13 cellular contexts compared by ENCODE assay signal in the genomic region with DNA sequence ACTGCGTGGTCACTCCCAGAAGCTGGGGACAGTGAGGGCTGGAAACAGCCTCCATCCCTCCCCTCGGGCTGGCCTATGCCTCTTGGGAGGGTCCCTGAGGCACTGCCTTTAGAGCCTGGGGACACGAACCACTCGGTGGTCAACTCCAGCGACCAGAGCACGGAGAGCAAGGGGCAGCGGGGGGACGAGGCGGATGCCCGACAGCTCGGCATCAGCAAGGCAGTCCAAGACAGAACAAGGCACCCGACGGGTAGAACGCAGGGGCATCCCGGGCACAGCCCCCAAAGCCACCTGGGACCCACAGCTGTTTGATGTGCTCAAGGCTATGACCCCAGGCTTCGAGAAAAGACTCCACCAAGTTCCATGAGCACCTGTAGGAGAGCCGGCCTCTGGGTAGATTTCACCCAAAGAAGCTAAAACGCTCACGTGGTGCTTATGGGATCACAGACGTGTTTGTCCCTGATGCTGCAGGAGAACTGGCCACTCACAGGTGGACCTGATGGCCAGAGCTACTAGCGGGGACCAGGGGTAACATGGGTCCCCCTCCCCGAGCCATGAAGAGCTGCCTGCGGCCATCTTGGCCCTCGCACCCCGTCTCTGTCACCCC. TPM values are rescaled to one million over a fixed set of nuclear protein-coding genes. Genes with fewer than 3 reads are reported as not detected.
DNase-seq lines count a peak whose midpoint lies in the region; ATAC-seq, FAIRE-seq and TF ChIP-seq lines count a peak whose summit lies in the region.
"Had no signal": no experiment of that assay in that cellular context is flagged by ENCODE, and none has a peak within 500 bp of the region (broad histone marks: within the 10 kb centered on the region; RNA-seq: fewer than 3 reads in every experiment).

No MANE protein-coding gene starts in this region.

- H3K4me3 ChIP-seq in BLaER1 = peak overlapping the region; percentile 28; the same call in 1 of the 2 replicates
- H3K4me3 ChIP-seq in OCI-LY3 (ENCODE audit: low read length) = peak overlapping the region; percentile 95
- H3K4me3 ChIP-seq in HepG2 (replicated peaks in 1 of 3; ENCODE audit: insufficient read depth in 1 of 3, low read depth in 2 of 3, low read length in 3 of 3) = no peak overlapping the region
- no peak overlapping the region for H3K4me3 ChIP-seq in mesendoderm (ENCODE audit: low read length)
- no peak overlapping the region for H3K4me3 ChIP-seq in GM23338
- H3K4me3 ChIP-seq: uterus had no signal

- no peaks in the 10 kb centered on the region for H3K9me2 ChIP-seq in GM23338 (ENCODE audit: insufficient read depth)

- no TSS peak for BruUV-seq in HepG2 (replicated peaks; lab: Mats Ljungman, UMichigan)

- H3K36me3 ChIP-seq in BLaER1 (no peaks in the 10 kb centered on the region), OCI-LY3 (replicated peaks; ENCODE audit: low read depth, low read length) (peaks cover 32% of the 10 kb centered on the region), HepG2 (replicated peaks in 1 of 2; ENCODE audit: control insufficient read depth in 1 of 2, insufficient read depth in 2 of 2, low read length in 2 of 2) (no peaks in the 10 kb centered on the region), mesendoderm (ENCODE audit: control insufficient read depth, insufficient read depth, low read length) (no peaks in the 10 kb centered on the region), GM23338 (ENCODE audit: insufficient read depth) (no peaks in the 10 kb centered on the region)
- H3K36me3 ChIP-seq: uterus had no signal

- no peaks in the 10 kb centered on the region for H3K9me3 ChIP-seq in BLaER1
- peaks cover 4% of the 10 kb centered on the region; the same call in 1 of the 2 replicates for H3K9me3 ChIP-seq in OCI-LY3 (ENCODE audit: insufficient read depth, low read length)
- H3K9me3 ChIP-seq in HepG2 (ENCODE audit: low read length) = no peaks in the 10 kb centered on the region
- H3K9me3 ChIP-seq: uterus had no signal

- POLR2A ChIA-PET in HepG2 (lab: Yijun Ruan, JAX) = no interaction called here

- H3K79me2 ChIP-seq in OCI-LY3 (ENCODE audit: low read length) (peaks cover 62% of the 10 kb centered on the region), HepG2 (ENCODE audit: insufficient read depth, low read length) (no peaks in the 10 kb centered on the region), mesendoderm (ENCODE audit: control insufficient read depth, insufficient read depth, low read length) (no peaks in the 10 kb centered on the region), GM23338 (replicated peaks; ENCODE audit: insufficient read depth) (no peaks in the 10 kb centered on the region)

- in situ Hi-C loops in HepG2 (cut with HindIII; ENCODE audit: extremely low pct_ligation_motif_present, low pct_unique_long_range_greater_than_20kb) = no loop called here

- no peak overlapping the region for H2BK5ac ChIP-seq in mesendoderm (ENCODE audit: low read length)

- H3K9me3 Mint-ChIP-seq in GM23338 = no peaks in the 10 kb centered on the region

- H3K23ac ChIP-seq in mesendoderm (ENCODE audit: low read length) = no peak overlapping the region

- H2AK5ac ChIP-seq in mesendoderm (ENCODE audit: low read length) = no peak overlapping the region

- no peak overlapping the region for H2AFZ ChIP-seq in OCI-LY3 (ENCODE audit: low read depth, low read length)
- H2AFZ ChIP-seq in HepG2 (ENCODE audit: low read length) = no peak overlapping the region
- no peak overlapping the region for H2AFZ ChIP-seq in GM23338

- H3K56ac ChIP-seq in mesendoderm (ENCODE audit: low read length) = no peak overlapping the region

- H3F3A ChIP-seq in GM23338 (replicated peaks; ENCODE audit: low read depth) = no peaks in the 10 kb centered on the region

- H3K27ac Mint-ChIP-seq in GM23338 = no peak overlapping the region

- H4K20me1 ChIP-seq in BLaER1 (peaks cover 39% of the 10 kb centered on the region), OCI-LY3 (ENCODE audit: insufficient read depth, low read length) (peaks cover 32% of the 10 kb centered on the region), HepG2 (ENCODE audit: insufficient read depth, low read length) (no peaks in the 10 kb centered on the region), GM23338 (replicated peaks; ENCODE audit: insufficient read depth) (no peaks in the 10 kb centered on the region)

- H4K8ac ChIP-seq in mesendoderm (ENCODE audit: low read depth, low read length) = no peak overlapping the region

- no peaks in the 10 kb centered on the region for H3K4me1 Mint-ChIP-seq in GM23338

- no peak overlapping the region for H3K4ac ChIP-seq in mesendoderm (ENCODE audit: low read depth, low read length)

- CTCF ChIA-PET in HepG2 (lab: Yijun Ruan, JAX; ENCODE audit: low intra/inter-chr PET ratio, low total read pairs) = no interaction called here

- DNase-seq in HepG2 (ENCODE audit: low spot score) (no peak), mesendoderm (no peak), cortex of kidney (lab: John Stamatoyannopoulos, UW) (no peak), GM23338 (ENCODE audit: low spot score) (no peak)
- DNase-seq: IMR-90, NCI-H526, uterus had no signal

- no peak overlapping the region for H3K18ac ChIP-seq in mesendoderm (ENCODE audit: low read length)

- peaks cover 4% of the 10 kb centered on the region for H3K27me3 Mint-ChIP-seq in GM23338 (ENCODE audit: insufficient read depth, low read depth, poor library complexity)

- H2BK120ac ChIP-seq in mesendoderm (ENCODE audit: low read depth, low read length) = no peak overlapping the region

- H3K79me1 ChIP-seq in mesendoderm (ENCODE audit: low read length) = no peaks in the 10 kb centered on the region

- H3K27me3 ChIP-seq in BLaER1 = peaks cover 5% of the 10 kb centered on the region; the same call in 1 of the 2 replicates
- H3K27me3 ChIP-seq in OCI-LY3 (ENCODE audit: low read depth, low read length) = no peaks in the 10 kb centered on the region
- H3K27me3 ChIP-seq in HepG2 (ENCODE audit: control insufficient read depth in 1 of 2, insufficient read depth in 2 of 2, low read length in 2 of 2) = peaks cover 31 to 87% of the 10 kb centered on the region in 2 experiments
- no peaks in the 10 kb centered on the region for H3K27me3 ChIP-seq in mesendoderm (ENCODE audit: insufficient read depth, low read length, poor library complexity)
- no peaks in the 10 kb centered on the region for H3K27me3 ChIP-seq in GM23338 (ENCODE audit: insufficient read depth)
- H3K27me3 ChIP-seq: uterus had no signal

- WGBS in HepG2 (ENCODE audit: low lambda C conversion rate) = 14% methylated on average over 20 of the region's 25 CpGs
- WGBS in mesendoderm (ENCODE audit: extremely low coverage, insufficient coverage, low lambda C conversion rate) = no CpG with 5 or more reads among the region's 25 CpGs

- peaks cover 94% of the 10 kb centered on the region for H3K4me1 ChIP-seq in BLaER1
- H3K4me1 ChIP-seq in OCI-LY3 (ENCODE audit: low read length) = peaks cover 57% of the 10 kb centered on the region
- H3K4me1 ChIP-seq in HepG2 (ENCODE audit: insufficient read depth, low read length) = no peaks in the 10 kb centered on the region
- H3K4me1 ChIP-seq in mesendoderm (ENCODE audit: control insufficient read depth, low read depth, low read length) = no peaks in the 10 kb centered on the region
- H3K4me1 ChIP-seq in GM23338 (ENCODE audit: insufficient read depth) = no peaks in the 10 kb centered on the region
- H3K4me1 ChIP-seq: uterus had no signal

- intact Hi-C loops in HepG2 (cut with micrococcal nuclease; ENCODE audit: unreplicated experiment) = no loop called here

- H3K27ac ChIP-seq in BLaER1 = peak overlapping the region; percentile 22; the same call in 1 of the 2 replicates
- peak overlapping the region; percentile 97 for H3K27ac ChIP-seq in OCI-LY3 (ENCODE audit: low read length)
- no peak overlapping the region for H3K27ac ChIP-seq in HepG2 (ENCODE audit: extremely low read length, insufficient read depth, low read length)
- H3K27ac ChIP-seq in mesendoderm (ENCODE audit: low read depth, low read length) = no peak overlapping the region
- H3K27ac ChIP-seq in GM23338 (ENCODE audit: low read depth) = no peak overlapping the region
- H3K27ac ChIP-seq: uterus had no signal

- H2BK15ac ChIP-seq in mesendoderm (replicated peaks; ENCODE audit: low read depth) = no peak overlapping the region

- no peak for FAIRE-seq in HepG2 (lab: Jason Lieb, UNC)
- FAIRE-seq: bronchial epithelial cell, keratinocyte had no signal

- no peaks in the 10 kb centered on the region for H3K36me3 Mint-ChIP-seq in GM23338 (ENCODE audit: low read depth)

- no peak for TF ChIP-seq CTCF in OCI-LY3 (IDR thresholded peaks at IDR 0.05; ENCODE audit: low read depth, low read length)
- no peak for TF ChIP-seq CTCF in HepG2 (CRISPR knock-in tag; IDR thresholded peaks at IDR 0.05)
- TF ChIP-seq CTCF in GM23338 (conservative IDR thresholded peaks at IDR 0.05; ENCODE audit: low read depth in 2 of 2) = no peak

- peak overlapping the region; percentile 89 for H3K4me2 ChIP-seq in BLaER1
- H3K4me2 ChIP-seq in OCI-LY3 (ENCODE audit: low read length) = peak overlapping the region; percentile 79
- H3K4me2 ChIP-seq in HepG2 (ENCODE audit: low read depth, low read length) = no peak overlapping the region
- H3K4me2 ChIP-seq in mesendoderm (ENCODE audit: low read length) = no peak overlapping the region
- H3K4me2 ChIP-seq in GM23338 = no peak overlapping the region

- H3K4me3 Mint-ChIP-seq in GM23338 = no peak overlapping the region

- TF ChIP-seq RAD21 in HepG2 (CRISPR knock-in tag; IDR thresholded peaks at IDR 0.05) = no peak

- TF ChIP-seq EP300 in HepG2 (IDR thresholded peaks at IDR 0.05; ENCODE audit: low read depth in 2 of 2, low read length in 2 of 2) = no peak
- no peak for TF ChIP-seq EP300 in HepG2 (CRISPR knock-in tag; IDR thresholded peaks at IDR 0.05; ENCODE audit: borderline replicate concordance)

- peak; percentile 3 for ATAC-seq in GM18907 (IDR thresholded peaks at IDR 0.05; ENCODE audit: unreplicated experiment)
- no peak for ATAC-seq in HepG2
- ATAC-seq in GM21529 (IDR thresholded peaks at IDR 0.05; ENCODE audit: unreplicated experiment) = no peak
- ATAC-seq in GM23338 = no peak

- TF ChIP-seq POLR2A in HepG2 (IDR thresholded peaks at IDR 0.05; ENCODE audit: insufficient read depth in 1 of 2, low read depth in 2 of 2, low read length in 2 of 2) = no peak

- H4K5ac ChIP-seq in mesendoderm (ENCODE audit: low read length) = no peak overlapping the region

- H3K9ac ChIP-seq in BLaER1 = no peak overlapping the region
- H3K9ac ChIP-seq in OCI-LY3 (ENCODE audit: low read length) = peak overlapping the region; percentile 95
- H3K9ac ChIP-seq in HepG2 (ENCODE audit: insufficient read depth, low read depth, low read length) = no peak overlapping the region
- H3K9ac ChIP-seq in mesendoderm (ENCODE audit: low read length) = no peak overlapping the region

RNA-seq across cellular contexts. Expression of gene LSP1, which starts 0.5 kb away (rescaled TPM):
- total RNA-seq in HepG2 (2016; rRNA removed; fragmentation: Illumina TruSeq; extraction: Trizol) = 0.29 and 1.00 TPM in 2 replicates
- total RNA-seq in HepG2 (2016; cell fraction: cytosol; rRNA removed; fragmentation: Illumina TruSeq; extraction: Trizol; ENCODE audit: low read depth) = 0.35 and 2.3 TPM in 2 replicates
- 0.65 and 1.00 TPM in 2 replicates for total RNA-seq in HepG2 (2016; cell fraction: insoluble cytoplasmic fraction; rRNA removed; fragmentation: Illumina TruSeq; extraction: Trizol)
- total RNA-seq in HepG2 (2016; cell fraction: membrane; rRNA removed; fragmentation: Illumina TruSeq; extraction: Trizol) = 1.00 and 1.5 TPM in 2 replicates
- not detected in 2 replicates for total RNA-seq in HepG2 (2016; cell fraction: nucleus; rRNA removed; fragmentation: Illumina TruSeq; extraction: Trizol)
- 0.59 and 1.5 TPM in 2 replicates for polyA plus RNA-seq in HepG2 (2011; rRNA removed)
- 0.87 and 0.93 TPM in 2 replicates for polyA plus RNA-seq in HepG2 (2011; cell fraction: cytosol; rRNA removed)
- 1.4 and 10.9 TPM in 2 replicates for polyA plus RNA-seq in HepG2 (2011; cell fraction: nucleus; rRNA removed)
- polyA plus RNA-seq in HepG2 (2012) = 0.93 and 1.1 TPM in 2 replicates
- 0.59 and 1.5 TPM in 2 replicates for polyA plus RNA-seq in HepG2 (2016; cell fraction: cytosol; fragmentation: Illumina TruSeq; extraction: Trizol; ENCODE audit: low read depth)
- 0.38 and 0.45 TPM in 2 replicates for polyA plus RNA-seq in HepG2 (2016; cell fraction: insoluble cytoplasmic fraction; fragmentation: Illumina TruSeq; extraction: Trizol; ENCODE audit: low read depth)
- polyA plus RNA-seq in HepG2 (2016; cell fraction: membrane; fragmentation: Illumina TruSeq; extraction: Trizol; ENCODE audit: low read depth) = 0.73 and 1.2 TPM in 2 replicates
- polyA plus RNA-seq in HepG2 (2016; cell fraction: nucleus; fragmentation: Illumina TruSeq; extraction: Trizol; ENCODE audit: insufficient read depth, low read depth) = 0.79 and 0.90 TPM in 2 replicates
- 0.28 and 0.60 TPM in 2 replicates for polyA minus RNA-seq in HepG2 (2011; rRNA and poly(A)+ RNA removed; ENCODE audit: low replicate concordance)
- polyA minus RNA-seq in HepG2 (2011; cell fraction: cytosol; rRNA and poly(A)+ RNA removed) = 0.59 and 0.70 TPM in 2 replicates
- polyA minus RNA-seq in HepG2 (2011; cell fraction: nucleus; rRNA and poly(A)+ RNA removed) = not detected in 2 replicates
- 0.08 TPM for polyA plus RNA-seq in mesendoderm (2013, experiment 1 of 2)
- polyA plus RNA-seq in mesendoderm (2013, experiment 2 of 2) = 0.03 TPM
- not detected in 2 replicates for total RNA-seq in GM23338 (2014; rRNA removed; shearing (Covaris generic))
- polyA plus RNA-seq in GM23338 (2016; fragmentation: Nextera tagmentation; extraction: Ambion mirVana) = 0.84 and 0.96 TPM in 2 replicates
- total RNA-seq: IMR-90 had no signal
- polyA plus RNA-seq: IMR-90 had no signal

RNA-seq across cellular contexts. Expression of gene TNNI2, which starts 13.6 kb away (rescaled TPM):
- 7.2 and 8.5 TPM in 2 replicates for total RNA-seq in HepG2 (2016; rRNA removed; fragmentation: Illumina TruSeq; extraction: Trizol)
- 4.6 and 5.0 TPM in 2 replicates for total RNA-seq in HepG2 (2016; cell fraction: cytosol; rRNA removed; fragmentation: Illumina TruSeq; extraction: Trizol; ENCODE audit: low read depth)
- total RNA-seq in HepG2 (2016; cell fraction: insoluble cytoplasmic fraction; rRNA removed; fragmentation: Illumina TruSeq; extraction: Trizol) = 6.9 and 7.7 TPM in 2 replicates
- 5.9 and 6.3 TPM in 2 replicates for total RNA-seq in HepG2 (2016; cell fraction: membrane; rRNA removed; fragmentation: Illumina TruSeq; extraction: Trizol)
- total RNA-seq in HepG2 (2016; cell fraction: nucleus; rRNA removed; fragmentation: Illumina TruSeq; extraction: Trizol) = 2.2 and 3.4 TPM in 2 replicates
- 12.0 and 21.2 TPM in 2 replicates for polyA plus RNA-seq in HepG2 (2011; rRNA removed)
- 19.5 and 30.5 TPM in 2 replicates for polyA plus RNA-seq in HepG2 (2011; cell fraction: cytosol; rRNA removed)
- polyA plus RNA-seq in HepG2 (2011; cell fraction: nucleus; rRNA removed) = 47.5 and 50.6 TPM in 2 replicates
- polyA plus RNA-seq in HepG2 (2012) = 52.9 and 67.0 TPM in 2 replicates
- 7.5 and 8.0 TPM in 2 replicates for polyA plus RNA-seq in HepG2 (2016; cell fraction: cytosol; fragmentation: Illumina TruSeq; extraction: Trizol; ENCODE audit: low read depth)
- 6.6 and 8.3 TPM in 2 replicates for polyA plus RNA-seq in HepG2 (2016; cell fraction: insoluble cytoplasmic fraction; fragmentation: Illumina TruSeq; extraction: Trizol; ENCODE audit: low read depth)
- polyA plus RNA-seq in HepG2 (2016; cell fraction: membrane; fragmentation: Illumina TruSeq; extraction: Trizol; ENCODE audit: low read depth) = 4.0 and 6.2 TPM in 2 replicates
- 5.3 and 9.8 TPM in 2 replicates for polyA plus RNA-seq in HepG2 (2016; cell fraction: nucleus; fragmentation: Illumina TruSeq; extraction: Trizol; ENCODE audit: insufficient read depth, low read depth)
- 2.8 TPM in 1 of 2 replicates, not detected in the other for polyA minus RNA-seq in HepG2 (2011; rRNA and poly(A)+ RNA removed; ENCODE audit: low replicate concordance)
- polyA minus RNA-seq in HepG2 (2011; cell fraction: cytosol; rRNA and poly(A)+ RNA removed) = 3.9 and 4.6 TPM in 2 replicates
- 2.6 and 3.2 TPM in 2 replicates for polyA minus RNA-seq in HepG2 (2011; cell fraction: nucleus; rRNA and poly(A)+ RNA removed)
- not detected for polyA plus RNA-seq in mesendoderm (2013, experiment 1 of 2)
- not detected for polyA plus RNA-seq in mesendoderm (2013, experiment 2 of 2)
- total RNA-seq in GM23338 (2014; rRNA removed; shearing (Covaris generic)) = not detected in 2 replicates
- not detected in 2 replicates for polyA plus RNA-seq in GM23338 (2016; fragmentation: Nextera tagmentation; extraction: Ambion mirVana)
- total RNA-seq: IMR-90 had no signal
- polyA plus RNA-seq: IMR-90 had no signal

RNA-seq across cellular contexts. Expression of gene SYT8, which starts 17.6 kb away (rescaled TPM):
- total RNA-seq in HepG2 (2016; rRNA removed; fragmentation: Illumina TruSeq; extraction: Trizol) = 0.60 TPM in 1 of 2 replicates, not detected in the other
- total RNA-seq in HepG2 (2016; cell fraction: cytosol; rRNA removed; fragmentation: Illumina TruSeq; extraction: Trizol; ENCODE audit: low read depth) = not detected in 2 replicates
- total RNA-seq in HepG2 (2016; cell fraction: insoluble cytoplasmic fraction; rRNA removed; fragmentation: Illumina TruSeq; extraction: Trizol) = 0.19 TPM in 1 of 2 replicates, not detected in the other
- total RNA-seq in HepG2 (2016; cell fraction: membrane; rRNA removed; fragmentation: Illumina TruSeq; extraction: Trizol) = 0.12 and 0.24 TPM in 2 replicates
- 0.38 and 1.4 TPM in 2 replicates for total RNA-seq in HepG2 (2016; cell fraction: nucleus; rRNA removed; fragmentation: Illumina TruSeq; extraction: Trizol)
- 2.1 and 2.3 TPM in 2 replicates for polyA plus RNA-seq in HepG2 (2011; rRNA removed)
- 0.23 and 0.67 TPM in 2 replicates for polyA plus RNA-seq in HepG2 (2011; cell fraction: cytosol; rRNA removed)
- polyA plus RNA-seq in HepG2 (2011; cell fraction: nucleus; rRNA removed) = 64.9 and 87.5 TPM in 2 replicates
- polyA plus RNA-seq in HepG2 (2012) = 0.56 and 1.3 TPM in 2 replicates
- polyA plus RNA-seq in HepG2 (2016; cell fraction: cytosol; fragmentation: Illumina TruSeq; extraction: Trizol; ENCODE audit: low read depth) = not detected in 2 replicates
- not detected in 2 replicates for polyA plus RNA-seq in HepG2 (2016; cell fraction: insoluble cytoplasmic fraction; fragmentation: Illumina TruSeq; extraction: Trizol; ENCODE audit: low read depth)
- not detected in 2 replicates for polyA plus RNA-seq in HepG2 (2016; cell fraction: membrane; fragmentation: Illumina TruSeq; extraction: Trizol; ENCODE audit: low read depth)
- 1.7 and 2.2 TPM in 2 replicates for polyA plus RNA-seq in HepG2 (2016; cell fraction: nucleus; fragmentation: Illumina TruSeq; extraction: Trizol; ENCODE audit: insufficient read depth, low read depth)
- polyA minus RNA-seq in HepG2 (2011; rRNA and poly(A)+ RNA removed; ENCODE audit: low replicate concordance) = 0.28 TPM in 1 of 2 replicates, not detected in the other
- polyA minus RNA-seq in HepG2 (2011; cell fraction: cytosol; rRNA and poly(A)+ RNA removed) = 0.62 TPM in 1 of 2 replicates, not detected in the other
- polyA minus RNA-seq in HepG2 (2011; cell fraction: nucleus; rRNA and poly(A)+ RNA removed) = 2.9 and 3.7 TPM in 2 replicates
- not detected for polyA plus RNA-seq in mesendoderm (2013, experiment 1 of 2)
- polyA plus RNA-seq in mesendoderm (2013, experiment 2 of 2) = not detected
- not detected in 2 replicates for total RNA-seq in GM23338 (2014; rRNA removed; shearing (Covaris generic))
- not detected in 2 replicates for polyA plus RNA-seq in GM23338 (2016; fragmentation: Nextera tagmentation; extraction: Ambion mirVana)
- total RNA-seq: IMR-90 had no signal
- polyA plus RNA-seq: IMR-90 had no signal

RNA-seq across cellular contexts. Expression of gene PRR33, which starts 39.3 kb away (rescaled TPM):
- total RNA-seq in HepG2 (2016; rRNA removed; fragmentation: Illumina TruSeq; extraction: Trizol) = not detected in 2 replicates
- not detected in 2 replicates for total RNA-seq in HepG2 (2016; cell fraction: cytosol; rRNA removed; fragmentation: Illumina TruSeq; extraction: Trizol; ENCODE audit: low read depth)
- total RNA-seq in HepG2 (2016; cell fraction: insoluble cytoplasmic fraction; rRNA removed; fragmentation: Illumina TruSeq; extraction: Trizol) = not detected in 2 replicates
- total RNA-seq in HepG2 (2016; cell fraction: membrane; rRNA removed; fragmentation: Illumina TruSeq; extraction: Trizol) = not detected in 2 replicates
- not detected in 2 replicates for total RNA-seq in HepG2 (2016; cell fraction: nucleus; rRNA removed; fragmentation: Illumina TruSeq; extraction: Trizol)
- polyA plus RNA-seq in HepG2 (2011; rRNA removed) (not detected in 2 replicates), GM23338 (2016; fragmentation: Nextera tagmentation; extraction: Ambion mirVana) (not detected in 2 replicates)
- not detected in 2 replicates for polyA plus RNA-seq in HepG2 (2011; cell fraction: cytosol; rRNA removed)
- not detected in 2 replicates for polyA plus RNA-seq in HepG2 (2011; cell fraction: nucleus; rRNA removed)
- 0.05 TPM in 1 of 2 replicates, not detected in the other for polyA plus RNA-seq in HepG2 (2012)
- polyA plus RNA-seq in HepG2 (2016; cell fraction: cytosol; fragmentation: Illumina TruSeq; extraction: Trizol; ENCODE audit: low read depth) = not detected in 2 replicates
- not detected in 2 replicates for polyA plus RNA-seq in HepG2 (2016; cell fraction: insoluble cytoplasmic fraction; fragmentation: Illumina TruSeq; extraction: Trizol; ENCODE audit: low read depth)
- polyA plus RNA-seq in HepG2 (2016; cell fraction: membrane; fragmentation: Illumina TruSeq; extraction: Trizol; ENCODE audit: low read depth) = not detected in 2 replicates
- not detected in 2 replicates for polyA plus RNA-seq in HepG2 (2016; cell fraction: nucleus; fragmentation: Illumina TruSeq; extraction: Trizol; ENCODE audit: insufficient read depth, low read depth)
- not detected in 2 replicates for polyA minus RNA-seq in HepG2 (2011; rRNA and poly(A)+ RNA removed; ENCODE audit: low replicate concordance)
- polyA minus RNA-seq in HepG2 (2011; cell fraction: cytosol; rRNA and poly(A)+ RNA removed) = not detected in 2 replicates
- polyA minus RNA-seq in HepG2 (2011; cell fraction: nucleus; rRNA and poly(A)+ RNA removed) = not detected in 2 replicates
- polyA plus RNA-seq in mesendoderm (2013, experiment 1 of 2) = not detected
- 0.01 TPM for polyA plus RNA-seq in mesendoderm (2013, experiment 2 of 2)
- 0.04 TPM in 1 of 2 replicates, not detected in the other for total RNA-seq in GM23338 (2014; rRNA removed; shearing (Covaris generic))
- total RNA-seq: bronchial epithelial cell, IMR-90, uterus had no signal
- polyA plus RNA-seq: IMR-90, keratinocyte had no signal

Comparison
In these comparisons a context has a peak if more than half of its experiments do, and no peak if none do; other contexts are left out.
1. H3K27ac ChIP-seq: peak in BLaER1 (single experiment) and OCI-LY3 (single experiment); none in HepG2 (single experiment), mesendoderm (single experiment) and GM23338 (single experiment).
2. H3K4me2 ChIP-seq: peak in BLaER1 (single experiment) and OCI-LY3 (single experiment); none in HepG2 (single experiment), mesendoderm (single experiment) and GM23338 (single experiment).
3. H3K4me3 ChIP-seq: peak in BLaER1 (single experiment) and OCI-LY3 (single experiment); none in HepG2 (0 of 3), mesendoderm (single experiment) and GM23338 (single experiment).